In genomic region chr2:85768713-85769112, GRCh38 we compare ENCODE assay signal across 9 cellular contexts. TPM values are rescaled to one million over a fixed set of nuclear protein-coding genes. Genes with fewer than 3 reads are reported as not detected.
DNase-seq lines count a peak whose midpoint lies in the region; ATAC-seq and TF ChIP-seq lines count a peak whose summit lies in the region.
"Had no signal": no experiment of that assay in that cellular context is flagged by ENCODE, and none has a peak within 500 bp of the region (broad histone marks: within the 10 kb centered on the region; RNA-seq: fewer than 3 reads in every experiment).

No MANE protein-coding gene starts in this region.

- H3K36me3 Mint-ChIP-seq in Caco-2 (ENCODE audit: insufficient read depth, unreplicated experiment) = no peaks in the 10 kb centered on the region
- no peaks in the 10 kb centered on the region for H3K36me3 Mint-ChIP-seq in activated naive CD8-positive, alpha-beta T cell treated with anti-CD3 and anti-CD28 coated beads, Interleukin-2, amount 50 U/mL, for 24 hours (ENCODE audit: low read depth)
- H3K36me3 Mint-ChIP-seq: memory B cell had no signal

- no peak for TF ChIP-seq POLR2A in suprapubic skin (IDR thresholded peaks at IDR 0.05)

- H3K27me3 ChIP-seq in suprapubic skin (peaks cover 15% of the 10 kb centered on the region), Caco-2 (replicated peaks; ENCODE audit: control insufficient read depth, insufficient read depth, low read length) (no peaks in the 10 kb centered on the region)

- no peak overlapping the region for H3K27ac ChIP-seq in suprapubic skin

- ATAC-seq in left cardiac atrium (peak; percentile 10 to 22), GM18907 (IDR thresholded peaks at IDR 0.05; ENCODE audit: unreplicated experiment) (no peak)
- no peak for ATAC-seq in activated naive CD8-positive, alpha-beta T cell treated with anti-CD3 and anti-CD28 coated beads, Interleukin-2, amount 50 U/mL, for 24 hours

- no peak overlapping the region for H3K4me3 Mint-ChIP-seq in Caco-2 (ENCODE audit: unreplicated experiment)
- H3K4me3 Mint-ChIP-seq in activated naive CD8-positive, alpha-beta T cell treated with anti-CD3 and anti-CD28 coated beads, Interleukin-2, amount 50 U/mL, for 24 hours = no peak overlapping the region
- H3K4me3 Mint-ChIP-seq: memory B cell had no signal

- TF ChIP-seq CTCF in suprapubic skin (IDR thresholded peaks at IDR 0.05) (no peak), Caco-2 (IDR thresholded peaks at IDR 0.05; ENCODE audit: insufficient read depth in 1 of 2, low read depth in 1 of 2, low read length in 1 of 2, severe bottlenecking in 1 of 2, unreplicated experiment in 1 of 2) (no peak), GM10248 (IDR thresholded peaks at IDR 0.05; ENCODE audit: control extremely low read depth, extremely low read depth, low read depth, missing control alignments) (no peak)

- no peak for TF ChIP-seq EP300 in suprapubic skin (IDR thresholded peaks at IDR 0.05)

- H3K4me3 ChIP-seq in suprapubic skin = peak overlapping the region; percentile 8
- no peak overlapping the region for H3K4me3 ChIP-seq in Caco-2 (ENCODE audit: low read depth, low read length)

- no peak overlapping the region for H3K27ac Mint-ChIP-seq in Caco-2 (ENCODE audit: unreplicated experiment)
- H3K27ac Mint-ChIP-seq in activated naive CD8-positive, alpha-beta T cell treated with anti-CD3 and anti-CD28 coated beads, Interleukin-2, amount 50 U/mL, for 24 hours = no peak overlapping the region
- H3K27ac Mint-ChIP-seq: memory B cell had no signal

- intact Hi-C loops in left cardiac atrium (cut with DNase I) (no loop called here), Caco-2 (cut with micrococcal nuclease; ENCODE audit: unreplicated experiment) (no loop called here)

- DNase-seq in NCI-H1092 treated with DMSO at 0.1 percent for 48 hours (lab: John Stamatoyannopoulos, UW) = peak; percentile 73
- peak; percentile 38 for DNase-seq in SK-N-DZ (ENCODE audit: low spot score)
- peak; percentile 86 for DNase-seq in left cardiac atrium
- DNase-seq in suprapubic skin (ENCODE audit: low spot score in 2 of 2) = no peak
- DNase-seq in Caco-2 = no peak
- DNase-seq in activated naive CD8-positive, alpha-beta T cell treated with anti-CD3 and anti-CD28 coated beads, Interleukin-2, amount 50 U/mL, for 24 hours = no peak
- no peak for DNase-seq in GM10248 (ENCODE audit: extremely low spot score)

- no peaks in the 10 kb centered on the region for H3K9me3 Mint-ChIP-seq in Caco-2 (ENCODE audit: unreplicated experiment)
- no peaks in the 10 kb centered on the region for H3K9me3 Mint-ChIP-seq in activated naive CD8-positive, alpha-beta T cell treated with anti-CD3 and anti-CD28 coated beads, Interleukin-2, amount 50 U/mL, for 24 hours
- H3K9me3 Mint-ChIP-seq: memory B cell had no signal

- no peaks in the 10 kb centered on the region for H3K4me1 Mint-ChIP-seq in Caco-2 (ENCODE audit: low read depth, unreplicated experiment)
- H3K4me1 Mint-ChIP-seq in activated naive CD8-positive, alpha-beta T cell treated with anti-CD3 and anti-CD28 coated beads, Interleukin-2, amount 50 U/mL, for 24 hours = peaks cover 6% of the 10 kb centered on the region

- H3K9me3 ChIP-seq in suprapubic skin = no peaks in the 10 kb centered on the region
- no peaks in the 10 kb centered on the region for H3K9me3 ChIP-seq in Caco-2

- H3K27me3 Mint-ChIP-seq in Caco-2 (ENCODE audit: insufficient read depth, unreplicated experiment) = no peaks in the 10 kb centered on the region
- peaks cover 46% of the 10 kb centered on the region for H3K27me3 Mint-ChIP-seq in activated naive CD8-positive, alpha-beta T cell treated with anti-CD3 and anti-CD28 coated beads, Interleukin-2, amount 50 U/mL, for 24 hours

- POLR2A ChIA-PET in Caco-2 (lab: Charles Lee) = no interaction called here
- POLR2A ChIA-PET in GM10248 (lab: Yijun Ruan, JAX) = no interaction called here

- 24% methylated on average over 6 of the region's 8 CpGs for WGBS in suprapubic skin

- BruUV-seq in Caco-2 (replicated peaks; lab: Mats Ljungman, UMichigan) = no TSS peak

- CTCF ChIA-PET in Caco-2 (lab: Charles Lee) = no interaction called here
- CTCF ChIA-PET in GM10248 (lab: Yijun Ruan, JAX) = interaction anchor here (0.8 to 2.1 kb wide), 5 partner anchors 18 to 90 kb away, joined by 3 to 9 read pairs (median 3); no protein-coding TSS in a partner anchor

- H3K4me1 ChIP-seq in suprapubic skin = peaks cover 77% of the 10 kb centered on the region
- H3K4me1 ChIP-seq in Caco-2 = no peaks in the 10 kb centered on the region

- H3K36me3 ChIP-seq in suprapubic skin = peaks cover 13% of the 10 kb centered on the region
- no peaks in the 10 kb centered on the region; the same call in 1 of the 2 replicates for H3K36me3 ChIP-seq in Caco-2 (ENCODE audit: control insufficient read depth, insufficient read depth, low read length)

RNA-seq across cellular contexts. Expression of gene ATOH8, which starts 14.9 kb away (rescaled TPM):
- polyA plus RNA-seq in SK-N-DZ (2014; cell fraction: cytosol; rRNA removed) = 1.6 and 1.8 TPM in 2 replicates
- 1.9 and 3.1 TPM in 2 replicates for polyA plus RNA-seq in SK-N-DZ (2014; cell fraction: nucleus; rRNA removed)
- total RNA-seq in left cardiac atrium (10 to 100 TPM; 23.4 to 29.1 TPM), suprapubic skin (10 to 100 TPM in 3 of 4 donors, 1 to 10 TPM in 1; 9.7 to 30.3 (median 27.3) TPM), Caco-2 (2022) (not detected in 2 replicates)

Comparison
In these comparisons a context has a peak if more than half of its experiments do, and no peak if none do; other contexts are left out.
1. DNase-seq: peak in NCI-H1092 treated with DMSO at 0.1 percent for 48 hours (single experiment), SK-N-DZ (single experiment) and left cardiac atrium (single experiment); none in suprapubic skin (0 of 2), Caco-2 (0 of 2), activated naive CD8-positive, alpha-beta T cell treated with anti-CD3 and anti-CD28 coated beads, Interleukin-2, amount 50 U/mL, for 24 hours (single experiment) and GM10248 (single experiment).
2. ATAC-seq: peak in left cardiac atrium (2 of 2); none in GM18907 (single experiment) and activated naive CD8-positive, alpha-beta T cell treated with anti-CD3 and anti-CD28 coated beads, Interleukin-2, amount 50 U/mL, for 24 hours (single experiment).
3. RNA of gene ATOH8, which starts 14.9 kb away (total RNA-seq): 9.7 to 30.3 TPM in suprapubic skin and 23.4 to 29.1 TPM in left cardiac atrium; not detected in Caco-2; every median in the first group is over 10 times any median in the second.